8 cellular contexts compared by ENCODE assay signal in the genomic region with DNA sequence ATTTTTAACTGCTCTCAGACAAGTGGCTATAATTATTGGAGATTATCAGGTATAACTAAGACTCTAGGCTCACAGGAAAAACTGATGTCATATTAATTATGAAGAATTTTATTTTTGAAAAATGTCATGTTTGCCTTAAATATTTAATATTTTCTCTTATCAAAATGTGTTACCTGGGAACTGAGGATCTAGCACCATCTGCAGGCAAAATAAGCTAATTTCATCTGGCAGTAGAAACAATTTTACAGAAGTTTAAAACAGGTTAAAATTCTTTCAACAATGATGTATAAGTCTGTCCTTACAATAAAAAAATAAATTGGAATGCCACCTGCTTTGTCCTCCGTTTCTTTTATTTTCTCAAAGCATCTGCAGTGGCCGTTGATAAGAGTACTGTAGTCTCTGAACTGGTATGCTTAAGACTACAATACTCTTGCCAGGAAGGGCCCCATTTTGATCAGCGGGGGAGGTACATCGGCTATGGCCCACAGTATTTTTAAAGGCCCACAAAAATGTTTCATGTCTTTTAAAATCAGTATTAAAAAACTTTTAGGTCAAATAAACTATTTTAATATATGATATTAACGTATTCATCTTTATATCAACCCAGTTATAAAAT.
DNase-seq lines count a peak whose midpoint lies in the region; ATAC-seq and TF ChIP-seq lines count a peak whose summit lies in the region.

No MANE protein-coding gene starts in this region.

- H3K27ac ChIP-seq in SK-N-MC = no peak overlapping the region
- H3K27ac ChIP-seq in suprapubic skin = no peak overlapping the region

- DNase-seq in BE2C (no peak), GM13976 (ENCODE audit: low spot score) (no peak), SK-N-MC (ENCODE audit: low read depth, low spot score) (peak; percentile 34), fibroblast of villous mesenchyme (ENCODE audit: low read depth) (peak; percentile 36), suprapubic skin (ENCODE audit: low spot score in 2 of 2) (no peak), posterior cingulate gyrus (no peak), SIG-M5 (lab: John Stamatoyannopoulos, UW) (no peak)

- ATAC-seq in GM21381 (IDR thresholded peaks at IDR 0.05; ENCODE audit: unreplicated experiment) = no peak

- H3K4me3 ChIP-seq in BE2C (ENCODE audit: low read depth, low read length) (no peak overlapping the region), SK-N-MC (no peak overlapping the region), fibroblast of villous mesenchyme (ENCODE audit: low read depth, low read length) (no peak overlapping the region), suprapubic skin (no peak overlapping the region)

- H3K36me3 ChIP-seq in BE2C (no peaks in the 10 kb centered on the region), SK-N-MC (ENCODE audit: insufficient read depth, low read length) (no peaks in the 10 kb centered on the region), suprapubic skin (no peaks in the 10 kb centered on the region)

- in situ Hi-C loops in GM13976 (cut with MboI; ENCODE audit: low sequenced_read_pairs, unreplicated experiment) = no loop called here

- intact Hi-C loops in posterior cingulate gyrus (cut with DNase I) = loop anchor here (1.0 to 5.0 kb wide), 3 partner anchors 255 to 896 kb away; no protein-coding TSS in a partner anchor

- no peak overlapping the region for H3K9ac ChIP-seq in SK-N-MC (ENCODE audit: insufficient read length)

- H3K27me3 ChIP-seq in BE2C (no peaks in the 10 kb centered on the region), suprapubic skin (no peaks in the 10 kb centered on the region)

- H3K4me1 ChIP-seq in BE2C (peaks cover 17% of the 10 kb centered on the region), suprapubic skin (no peaks in the 10 kb centered on the region)

- no peaks in the 10 kb centered on the region for H3K9me3 ChIP-seq in BE2C
- no peaks in the 10 kb centered on the region for H3K9me3 ChIP-seq in SK-N-MC (ENCODE audit: low read depth, low read length)
- H3K9me3 ChIP-seq in suprapubic skin = no peaks in the 10 kb centered on the region

- no peak for TF ChIP-seq POLR2A in suprapubic skin (IDR thresholded peaks at IDR 0.05)

- WGBS in suprapubic skin = 55% methylated on average over 5 of the region's 5 CpGs

- no peak for TF ChIP-seq EP300 in suprapubic skin (IDR thresholded peaks at IDR 0.05)

- peak; percentile 78 for TF ChIP-seq CTCF in BE2C (IDR thresholded peaks at IDR 0.05; ENCODE audit: low read depth, low read length)
- TF ChIP-seq CTCF in GM13976 (IDR thresholded peaks at IDR 0.05; ENCODE audit: borderline replicate concordance, control extremely low read depth, extremely low read depth, insufficient read depth, missing control alignments) = peak; percentile 21
- TF ChIP-seq CTCF in fibroblast of villous mesenchyme (IDR thresholded peaks at IDR 0.05; ENCODE audit: insufficient read depth, low read depth, low read length) = peak; percentile 57
- peak; percentile 29 to 51 for TF ChIP-seq CTCF in suprapubic skin (IDR thresholded peaks at IDR 0.05)

Comparison
In these comparisons a context has a peak if more than half of its experiments do, and no peak if none do; other contexts are left out.
1. DNase-seq: peak in SK-N-MC (single experiment) and fibroblast of villous mesenchyme (single experiment); none in BE2C (single experiment), GM13976 (single experiment), suprapubic skin (0 of 2), posterior cingulate gyrus (0 of 10) and SIG-M5 (single experiment).
2. CTCF ChIP-seq: peak in every context shown above with its lines; median percentile 78 in BE2C; 57 in fibroblast of villous mesenchyme; 40 in suprapubic skin; 21 in GM13976.